In genomic region chr5:41638685-41639084, GRCh38 we compare ENCODE assay signal across 27 cellular contexts.
"Had no signal": no experiment of that assay in that cellular context is flagged by ENCODE, and none has a peak within 500 bp of the region (broad histone marks: within the 10 kb centered on the region; RNA-seq: fewer than 3 reads in every experiment).

No MANE protein-coding gene starts in this region.

- H3K27ac ChIP-seq: lower lobe of right lung, pancreas, prostate gland, tibial nerve, upper lobe of left lung, vagina had no signal

- H3K4me1 Mint-ChIP-seq: naive thymus-derived CD8-positive, alpha-beta T cell; nephron; stimulated activated memory B cell treated with anti-CD40 and anti-IgM and Interleukin-4, amounts not matched to agents 10 μg/mL and 1 μg/mL and 100 μg/mL, for 72 hours; stimulated activated naive CD8-positive, alpha-beta T cell treated with anti-CD3 and anti-CD28 coated beads, Interleukin-15, amount 100 ng/mL, for 72 hours had no signal

- H3K36me3 ChIP-seq: lower lobe of right lung, pancreas, prostate gland, tibial nerve, upper lobe of left lung, vagina had no signal

- ATAC-seq: left ventricle myocardium superior; lower lobe of right lung; naive thymus-derived CD8-positive, alpha-beta T cell; pancreas; right cardiac atrium; stimulated activated memory B cell treated with anti-CD40 and anti-IgM and Interleukin-4, amounts not matched to agents 10 μg/mL and 1 μg/mL and 100 μg/mL, for 72 hours; stimulated activated naive CD8-positive, alpha-beta T cell treated with anti-CD3 and anti-CD28 coated beads, Interleukin-15, amount 100 ng/mL, for 72 hours had no signal

- DNase-seq: hypothalamus; islet precursor cell; left ventricle myocardium superior; lower lobe of right lung; mammary epithelial cell; mesenchymal stem cell; naive thymus-derived CD8-positive, alpha-beta T cell; nucleus accumbens; pancreas; posterior cingulate gyrus; retina; right cardiac atrium; stimulated activated CD4-positive, alpha-beta T cell treated with anti-CD3 and anti-CD28 coated beads, Interleukin-1b, Interleukin-23, amount 100 ng/mL, for 48 hours; stimulated activated CD4-positive, alpha-beta T cell treated with anti-CD3 and anti-CD28 coated beads, Interleukin-2, amount 100 ng/mL, for 48 hours; stimulated activated CD4-positive, alpha-beta T cell treated with anti-CD3 and anti-CD28 coated beads, Interleukin-4, amount 100 ng/mL, for 4 hours; stimulated activated CD8-positive, alpha-beta memory T cell treated with anti-CD3 and anti-CD28 coated beads, Interleukin-4, amount 100 ng/mL, for 48 hours; stimulated activated naive CD4-positive, alpha-beta T cell treated with Interleukin-2 at 50 U/mL for 16 hours; stimulated activated naive CD8-positive, alpha-beta T cell treated with anti-CD3 and anti-CD28 coated beads, Interleukin-15, amount 100 ng/mL, for 72 hours; substantia nigra; upper lobe of left lung had no signal

- H3K27me3 Mint-ChIP-seq: stimulated activated memory B cell treated with anti-CD40 and anti-IgM and Interleukin-4, amounts not matched to agents 10 μg/mL and 1 μg/mL and 100 μg/mL, for 72 hours had no signal

- H3K27ac Mint-ChIP-seq: naive thymus-derived CD8-positive, alpha-beta T cell; stimulated activated memory B cell treated with anti-CD40 and anti-IgM and Interleukin-4, amounts not matched to agents 10 μg/mL and 1 μg/mL and 100 μg/mL, for 72 hours; stimulated activated naive CD8-positive, alpha-beta T cell treated with anti-CD3 and anti-CD28 coated beads, Interleukin-15, amount 100 ng/mL, for 72 hours had no signal

- H3K4me3 Mint-ChIP-seq: naive thymus-derived CD8-positive, alpha-beta T cell; nephron; neural crest cell; stimulated activated memory B cell treated with anti-CD40 and anti-IgM and Interleukin-4, amounts not matched to agents 10 μg/mL and 1 μg/mL and 100 μg/mL, for 72 hours; stimulated activated naive CD8-positive, alpha-beta T cell treated with anti-CD3 and anti-CD28 coated beads, Interleukin-15, amount 100 ng/mL, for 72 hours had no signal

- H3K4me1 ChIP-seq: lower lobe of right lung, pancreas, prostate gland, tibial nerve, upper lobe of left lung, vagina had no signal

- H3K27me3 ChIP-seq: pancreas, tibial nerve, upper lobe of left lung, vagina had no signal

- H3K4me3 ChIP-seq: lower lobe of right lung, pancreas, prostate gland, smooth muscle cell, tibial nerve, upper lobe of left lung, vagina had no signal

- H3K9me3 Mint-ChIP-seq: nephron; neural crest cell; stimulated activated naive CD8-positive, alpha-beta T cell treated with anti-CD3 and anti-CD28 coated beads, Interleukin-15, amount 100 ng/mL, for 72 hours had no signal

- H3K9me3 ChIP-seq: lower lobe of right lung, pancreas, prostate gland, tibial nerve, upper lobe of left lung, vagina had no signal

- H3K36me3 Mint-ChIP-seq: naive thymus-derived CD8-positive, alpha-beta T cell; stimulated activated memory B cell treated with anti-CD40 and anti-IgM and Interleukin-4, amounts not matched to agents 10 μg/mL and 1 μg/mL and 100 μg/mL, for 72 hours had no signal

- H3K4me2 ChIP-seq: smooth muscle cell had no signal
